ENCODE assay signal across 8 cellular contexts in genomic region chr1:15409400-15410222, GRCh38. TPM values are rescaled to one million over a fixed set of nuclear protein-coding genes. Genes with fewer than 3 reads are reported as not detected.
DNase-seq lines count a peak whose midpoint lies in the region; ATAC-seq and TF ChIP-seq lines count a peak whose summit lies in the region.

TSS of gene EFHD2 (plus strand) at chr1:15409888. CDS start at chr1:15409972, 84 bp downstream.

- peaks cover 22% of the 10 kb centered on the region for H3K36me3 ChIP-seq in MG63
- H3K36me3 ChIP-seq in testis (ENCODE audit: low read depth, missing control alignments) = no peaks in the 10 kb centered on the region

- no peaks in the 10 kb centered on the region for H3K9me3 ChIP-seq in MG63
- H3K9me3 ChIP-seq in testis = no peaks in the 10 kb centered on the region

- H3K4me3 ChIP-seq in MG63 = peak within 1 kb of the TSS; percentile 74
- H3K4me3 ChIP-seq in testis = peak within 1 kb of the TSS; percentile 83 to 93

- peak within 1 kb of the TSS; percentile 94 for H3K27ac Mint-ChIP-seq in osteocyte (ENCODE audit: unreplicated experiment)

- no peaks in the 10 kb centered on the region for H3K36me3 Mint-ChIP-seq in osteocyte (ENCODE audit: unreplicated experiment)

- no peaks in the 10 kb centered on the region for H3K9me3 Mint-ChIP-seq in osteocyte (ENCODE audit: unreplicated experiment)

- peaks cover 38% of the 10 kb centered on the region for H3K4me1 Mint-ChIP-seq in osteocyte (ENCODE audit: unreplicated experiment)

- DNase-seq in Daoy (ENCODE audit: low read depth) (peak; percentile 89), H4 (ENCODE audit: low spot score) (peak; percentile 58), MG63 (peak; percentile 83), glomerular endothelial cell (ENCODE audit: extremely low read depth, low read depth, low spot score) (peak; percentile 36), osteocyte (ENCODE audit: extremely low spot score, unreplicated experiment) (peak; percentile 91), testis (peak; percentile 88)
- peak; percentile 92 for DNase-seq in activated naive CD4-positive, alpha-beta T cell treated with anti-CD3 and anti-CD28 coated beads, Interleukin-2, amount 50 U/mL, for 16 hours

- intact Hi-C loops in testis (cut with DNase I; ENCODE audit: low total_unique reads) = no loop called here

- 1 to 4% methylated on average over 11 to 41 of the region's 99 CpGs for WGBS in testis, 2 donors

- peaks cover 23% of the 10 kb centered on the region for H3K4me1 ChIP-seq in testis

- TF ChIP-seq POLR2A in testis (IDR thresholded peaks at IDR 0.05) = no peak

- peak; percentile 78 for ATAC-seq in SK-N-SH treated with all-trans-retinoic acid at 6 μM for 48 hours

- no peak for TF ChIP-seq CTCF in osteocyte (IDR thresholded peaks at IDR 0.05)
- TF ChIP-seq CTCF in testis (IDR thresholded peaks at IDR 0.05) = no peak

- H3K27ac ChIP-seq in testis = peak within 1 kb of the TSS; percentile 74

- no peaks in the 10 kb centered on the region for H3K27me3 ChIP-seq in MG63
- H3K27me3 ChIP-seq in testis = no peaks in the 10 kb centered on the region

- H3K27me3 Mint-ChIP-seq in osteocyte (ENCODE audit: unreplicated experiment) = no peaks in the 10 kb centered on the region

- peak within 1 kb of the TSS; percentile 80 for H3K4me3 Mint-ChIP-seq in osteocyte (ENCODE audit: unreplicated experiment)

TF ChIP-seq in SK-N-SH treated with all-trans-retinoic acid at 6 μM for 48 hours, 23 proteins besides CTCF, POLR2A, EP300 and RAD21:
- TF ChIP-seq PATZ1 (CRISPR knock-in tag; IDR thresholded peaks at IDR 0.05; ENCODE audit: borderline replicate concordance) (peak; percentile 83), TCF4 (CRISPR knock-in tag; IDR thresholded peaks at IDR 0.05; ENCODE audit: borderline replicate concordance) (no peak), BACH2 (CRISPR knock-in tag; IDR thresholded peaks at IDR 0.05; ENCODE audit: borderline replicate concordance) (no peak), PPARA (CRISPR knock-in tag; IDR thresholded peaks at IDR 0.05; ENCODE audit: borderline replicate concordance) (no peak)

RNA-seq across cellular contexts. Expression of gene EFHD2, which starts in this region (rescaled TPM):
- total RNA-seq in Daoy (2014; rRNA removed; shearing (Covaris generic)) = 73.0 and 88.0 TPM in 2 replicates
- 30.8 and 33.5 TPM in 2 replicates for total RNA-seq in H4 (2014; rRNA removed; shearing (Covaris generic))
- total RNA-seq in MG63 (2014; rRNA removed; shearing (Covaris generic); ENCODE audit: low replicate concordance) = 69.5 and 92.0 TPM in 2 replicates
- total RNA-seq in glomerular endothelial cell (70.3 and 100 TPM in 2 replicates), osteocyte (20.3 and 21.9 TPM in 2 replicates), testis (100 to 1,000 TPM; 308 to 384 TPM)
- 146 TPM for polyA plus RNA-seq in testis (ENCODE audit: insufficient read depth, low read depth, low replicate concordance)

Comparison
In these comparisons a context has a peak if more than half of its experiments do, and no peak if none do; other contexts are left out.
1. Peak in every context shown above with its lines: DNase-seq, ATAC-seq, H3K4me3 ChIP-seq and H3K27ac ChIP-seq.
2. DNase-seq: peak in every context shown above with its lines; median percentile 92 in activated naive CD4-positive, alpha-beta T cell treated with anti-CD3 and anti-CD28 coated beads, Interleukin-2, amount 50 U/mL, for 16 hours; 91 in osteocyte; 89 in Daoy; 88 in testis; 83 in MG63; 58 in H4; 36 in glomerular endothelial cell.